Comparison of ENCODE assay signal across 1 cellular context in the genomic region with DNA sequence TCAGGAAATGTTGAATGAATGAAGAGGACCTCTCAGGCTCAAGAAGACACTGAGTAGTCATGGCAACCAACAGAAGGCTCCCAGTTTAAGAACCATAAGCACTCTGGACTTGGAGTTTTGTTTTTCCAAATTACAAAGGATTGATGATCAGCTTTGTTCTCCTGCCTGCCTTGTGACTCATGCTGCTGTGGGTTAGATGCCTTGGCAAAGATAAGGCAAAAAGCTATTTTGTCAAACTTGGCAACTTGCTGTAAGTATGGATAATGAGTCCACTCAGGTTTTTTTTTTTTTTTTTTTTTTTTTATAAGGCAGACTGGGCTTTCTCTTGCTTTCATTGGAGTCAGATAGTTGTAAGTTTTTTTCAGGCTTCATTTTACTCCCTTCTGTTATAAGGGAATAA.
A peak's percentile ranks its signal among the peaks of the same experiment; 100 is the strongest.
TF ChIP-seq lines count a peak whose summit lies in the region.

No MANE protein-coding gene starts in this region.

TF ChIP-seq in SK-N-SH, 30 proteins besides CTCF, POLR2A, EP300 and RAD21 (continued from another document):
- TF ChIP-seq, protein P1, sequence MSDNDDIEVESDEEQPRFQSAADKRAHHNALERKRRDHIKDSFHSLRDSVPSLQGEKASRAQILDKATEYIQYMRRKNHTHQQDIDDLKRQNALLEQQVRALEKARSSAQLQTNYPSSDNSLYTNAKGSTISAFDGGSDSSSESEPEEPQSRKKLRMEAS (IDR thresholded peaks at IDR 0.05; ENCODE audit: low read depth): peak; percentile 49; the same call in 1 of the 2 replicates
- TF ChIP-seq, protein P2, sequence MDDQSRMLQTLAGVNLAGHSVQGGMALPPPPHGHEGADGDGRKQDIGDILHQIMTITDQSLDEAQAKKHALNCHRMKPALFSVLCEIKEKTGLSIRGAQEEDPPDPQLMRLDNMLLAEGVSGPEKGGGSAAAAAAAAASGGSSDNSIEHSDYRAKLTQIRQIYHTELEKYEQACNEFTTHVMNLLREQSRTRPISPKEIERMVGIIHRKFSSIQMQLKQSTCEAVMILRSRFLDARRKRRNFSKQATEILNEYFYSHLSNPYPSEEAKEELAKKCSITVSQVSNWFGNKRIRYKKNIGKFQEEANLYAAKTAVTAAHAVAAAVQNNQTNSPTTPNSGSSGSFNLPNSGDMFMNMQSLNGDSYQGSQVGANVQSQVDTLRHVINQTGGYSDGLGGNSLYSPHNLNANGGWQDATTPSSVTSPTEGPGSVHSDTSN (IDR thresholded peaks at IDR 0.05): peak; percentile 96
- TF ChIP-seq, protein P3, sequence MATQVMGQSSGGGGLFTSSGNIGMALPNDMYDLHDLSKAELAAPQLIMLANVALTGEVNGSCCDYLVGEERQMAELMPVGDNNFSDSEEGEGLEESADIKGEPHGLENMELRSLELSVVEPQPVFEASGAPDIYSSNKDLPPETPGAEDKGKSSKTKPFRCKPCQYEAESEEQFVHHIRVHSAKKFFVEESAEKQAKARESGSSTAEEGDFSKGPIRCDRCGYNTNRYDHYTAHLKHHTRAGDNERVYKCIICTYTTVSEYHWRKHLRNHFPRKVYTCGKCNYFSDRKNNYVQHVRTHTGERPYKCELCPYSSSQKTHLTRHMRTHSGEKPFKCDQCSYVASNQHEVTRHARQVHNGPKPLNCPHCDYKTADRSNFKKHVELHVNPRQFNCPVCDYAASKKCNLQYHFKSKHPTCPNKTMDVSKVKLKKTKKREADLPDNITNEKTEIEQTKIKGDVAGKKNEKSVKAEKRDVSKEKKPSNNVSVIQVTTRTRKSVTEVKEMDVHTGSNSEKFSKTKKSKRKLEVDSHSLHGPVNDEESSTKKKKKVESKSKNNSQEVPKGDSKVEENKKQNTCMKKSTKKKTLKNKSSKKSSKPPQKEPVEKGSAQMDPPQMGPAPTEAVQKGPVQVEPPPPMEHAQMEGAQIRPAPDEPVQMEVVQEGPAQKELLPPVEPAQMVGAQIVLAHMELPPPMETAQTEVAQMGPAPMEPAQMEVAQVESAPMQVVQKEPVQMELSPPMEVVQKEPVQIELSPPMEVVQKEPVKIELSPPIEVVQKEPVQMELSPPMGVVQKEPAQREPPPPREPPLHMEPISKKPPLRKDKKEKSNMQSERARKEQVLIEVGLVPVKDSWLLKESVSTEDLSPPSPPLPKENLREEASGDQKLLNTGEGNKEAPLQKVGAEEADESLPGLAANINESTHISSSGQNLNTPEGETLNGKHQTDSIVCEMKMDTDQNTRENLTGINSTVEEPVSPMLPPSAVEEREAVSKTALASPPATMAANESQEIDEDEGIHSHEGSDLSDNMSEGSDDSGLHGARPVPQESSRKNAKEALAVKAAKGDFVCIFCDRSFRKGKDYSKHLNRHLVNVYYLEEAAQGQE (IDR thresholded peaks at IDR 0.05; ENCODE audit: low read depth, low read length): 0 out of 2 replicates have a peak, but pooled peaks have one; percentile 42
- no peak for TF ChIP-seq CHD2 (IDR thresholded peaks at IDR 0.05; ENCODE audit: low read length, partially characterized antibody)
- TF ChIP-seq, protein P4, sequence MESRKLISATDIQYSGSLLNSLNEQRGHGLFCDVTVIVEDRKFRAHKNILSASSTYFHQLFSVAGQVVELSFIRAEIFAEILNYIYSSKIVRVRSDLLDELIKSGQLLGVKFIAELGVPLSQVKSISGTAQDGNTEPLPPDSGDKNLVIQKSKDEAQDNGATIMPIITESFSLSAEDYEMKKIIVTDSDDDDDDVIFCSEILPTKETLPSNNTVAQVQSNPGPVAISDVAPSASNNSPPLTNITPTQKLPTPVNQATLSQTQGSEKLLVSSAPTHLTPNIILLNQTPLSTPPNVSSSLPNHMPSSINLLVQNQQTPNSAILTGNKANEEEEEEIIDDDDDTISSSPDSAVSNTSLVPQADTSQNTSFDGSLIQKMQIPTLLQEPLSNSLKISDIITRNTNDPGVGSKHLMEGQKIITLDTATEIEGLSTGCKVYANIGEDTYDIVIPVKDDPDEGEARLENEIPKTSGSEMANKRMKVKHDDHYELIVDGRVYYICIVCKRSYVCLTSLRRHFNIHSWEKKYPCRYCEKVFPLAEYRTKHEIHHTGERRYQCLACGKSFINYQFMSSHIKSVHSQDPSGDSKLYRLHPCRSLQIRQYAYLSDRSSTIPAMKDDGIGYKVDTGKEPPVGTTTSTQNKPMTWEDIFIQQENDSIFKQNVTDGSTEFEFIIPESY (IDR thresholded peaks at IDR 0.05; ENCODE audit: borderline replicate concordance, low read depth): peak; percentile 57; the same call in 1 of the 2 replicates
- TF ChIP-seq ELF1 (IDR thresholded peaks at IDR 0.05): no peak; the same call in 1 of the 2 replicates
- TF ChIP-seq GATA2 (CRISPR knock-in tag; IDR thresholded peaks at IDR 0.05): no peak
- peak; percentile 98 for TF ChIP-seq JUND (IDR thresholded peaks at IDR 0.05)
- TF ChIP-seq TAF1 (IDR thresholded peaks at IDR 0.05; ENCODE audit: borderline replicate concordance, low read depth, low read length): no peak
- TF ChIP-seq TEAD4 (IDR thresholded peaks at IDR 0.05; ENCODE audit: borderline replicate concordance, insufficient read depth): peak; percentile 91; the same call in 1 of the 2 replicates
- TF ChIP-seq RCOR1 (IDR thresholded peaks at IDR 0.05; ENCODE audit: low read length): no peak
